8 cellular contexts compared by ENCODE assay signal in genomic region chr1:228108742-228109072, GRCh38. TPM values are rescaled to one million over a fixed set of nuclear protein-coding genes. Genes with fewer than 3 reads are reported as not detected.
A peak's percentile ranks its signal among the peaks of the same experiment; 100 is the strongest.
DNase-seq lines count a peak whose midpoint lies in the region; ATAC-seq, FAIRE-seq and TF ChIP-seq lines count a peak whose summit lies in the region.

No MANE protein-coding gene starts in this region.

- H3K4me3 ChIP-seq in kidney (ENCODE audit: low read length in 2 of 2): peak overlapping the region; percentile 94 to 96
- H3K4me3 ChIP-seq in thymus (ENCODE audit: low read length): peak overlapping the region; percentile 86

- H3K27ac ChIP-seq in kidney (ENCODE audit: low read depth in 2 of 2, low read length in 2 of 2): peak overlapping the region; percentile 84 to 97
- peak overlapping the region; percentile 90 for H3K27ac ChIP-seq in thymus (ENCODE audit: low read depth)

- H3K9ac ChIP-seq in kidney (ENCODE audit: low read length in 2 of 2): peak overlapping the region; percentile 98 to 99

- H3K4me3 Mint-ChIP-seq in activated CD4-positive, alpha-beta T cell treated with anti-CD3 and anti-CD28 coated beads, Interleukin-2, amount 10 ng/mL, durations not matched to agents 7 days and 5 days: peak overlapping the region; percentile 92
- H3K4me3 Mint-ChIP-seq in activated T-helper 1 cell treated with anti-CD3 and anti-CD28 coated beads, Interleukin-12 subunit alpha, Interleukin-12 subunit beta, Interleukin-2, Interleukin-4 antibody, amounts not matched to agents 30 ng/mL and 10 ng/mL and 1 ng/mL, durations not matched to agents 14 hours and 24 hours and 36 hours: peak overlapping the region; percentile 87

- H3K27me3 Mint-ChIP-seq in activated CD4-positive, alpha-beta T cell treated with anti-CD3 and anti-CD28 coated beads, Interleukin-2, amount 10 ng/mL, durations not matched to agents 7 days and 5 days: no peaks in the 10 kb centered on the region
- peaks cover 3% of the 10 kb centered on the region for H3K27me3 Mint-ChIP-seq in activated T-helper 1 cell treated with anti-CD3 and anti-CD28 coated beads, Interleukin-12 subunit alpha, Interleukin-12 subunit beta, Interleukin-2, Interleukin-4 antibody, amounts not matched to agents 30 ng/mL and 10 ng/mL and 1 ng/mL, durations not matched to agents 14 hours and 24 hours and 36 hours (ENCODE audit: insufficient read depth)

- no peak for DNase-seq in activated CD4-positive, alpha-beta T cell treated with anti-CD3 and anti-CD28 coated beads, Interleukin-2, amount 10 ng/mL, durations not matched to agents 7 days and 5 days
- no peak for DNase-seq in activated CD4-positive, alpha-beta T cell treated with anti-CD3 and anti-CD28 coated beads, Interleukin-2, amount 50 U/mL, for 48 hours
- no peak for DNase-seq in activated T-helper 1 cell treated with anti-CD3 and anti-CD28 coated beads, Interleukin-12 subunit alpha, Interleukin-12 subunit beta, Interleukin-2, Interleukin-4 antibody, amounts not matched to agents 30 ng/mL and 10 ng/mL and 1 ng/mL, durations not matched to agents 14 hours and 24 hours and 36 hours (ENCODE audit: low spot score)
- no peak for DNase-seq in kidney
- DNase-seq in Kasumi-1 (lab: John Stamatoyannopoulos, UW): no peak
- DNase-seq in left lobe of liver (ENCODE audit: low spot score): no peak
- no peak for DNase-seq in SHP77 (lab: John Stamatoyannopoulos, UW)

- H3K4me1 Mint-ChIP-seq in activated CD4-positive, alpha-beta T cell treated with anti-CD3 and anti-CD28 coated beads, Interleukin-2, amount 10 ng/mL, durations not matched to agents 7 days and 5 days: peaks cover 38% of the 10 kb centered on the region
- peaks cover 33% of the 10 kb centered on the region for H3K4me1 Mint-ChIP-seq in activated T-helper 1 cell treated with anti-CD3 and anti-CD28 coated beads, Interleukin-12 subunit alpha, Interleukin-12 subunit beta, Interleukin-2, Interleukin-4 antibody, amounts not matched to agents 30 ng/mL and 10 ng/mL and 1 ng/mL, durations not matched to agents 14 hours and 24 hours and 36 hours (ENCODE audit: low read depth)

- TF ChIP-seq CTCF in kidney (IDR thresholded peaks at IDR 0.05; ENCODE audit: borderline replicate concordance, extremely low read depth, insufficient read depth): no peak

- H3K9me3 ChIP-seq in kidney (ENCODE audit: control insufficient read depth in 1 of 2, low read length in 2 of 2) (no peaks in the 10 kb centered on the region), thymus (ENCODE audit: control insufficient read depth) (no peaks in the 10 kb centered on the region)

- H3K27me3 ChIP-seq in thymus (ENCODE audit: control insufficient read depth, insufficient read depth): no peaks in the 10 kb centered on the region

- H3K36me3 Mint-ChIP-seq in activated CD4-positive, alpha-beta T cell treated with anti-CD3 and anti-CD28 coated beads, Interleukin-2, amount 10 ng/mL, durations not matched to agents 7 days and 5 days (ENCODE audit: low read depth): peaks cover 6% of the 10 kb centered on the region
- H3K36me3 Mint-ChIP-seq in activated T-helper 1 cell treated with anti-CD3 and anti-CD28 coated beads, Interleukin-12 subunit alpha, Interleukin-12 subunit beta, Interleukin-2, Interleukin-4 antibody, amounts not matched to agents 30 ng/mL and 10 ng/mL and 1 ng/mL, durations not matched to agents 14 hours and 24 hours and 36 hours (ENCODE audit: low read depth): peaks cover 7% of the 10 kb centered on the region

- 6% methylated on average over 8 of the region's 8 CpGs for WGBS in thymus

- FAIRE-seq in kidney (lab: Jason Lieb, UNC): no peak

- CTCF ChIA-PET in activated CD4-positive, alpha-beta T cell treated with anti-CD3 and anti-CD28 coated beads, Interleukin-2, amount 10 ng/mL, durations not matched to agents 7 days and 5 days (lab: Charles Lee): interaction anchor here (1.3 kb wide), 1 partner anchor 57 kb away, joined by 3 read pairs; the partner anchor contains the start of gene IBA57

- no peak for ATAC-seq in left lobe of liver

- peaks cover 4 to 20% of the 10 kb centered on the region in 2 donors for H3K4me1 ChIP-seq in kidney (ENCODE audit: control insufficient read depth in 1 of 2, insufficient read depth in 1 of 2, low read depth in 1 of 2, low read length in 2 of 2)
- peaks cover 11% of the 10 kb centered on the region for H3K4me1 ChIP-seq in thymus (ENCODE audit: control insufficient read depth, insufficient read depth, low read length)

- intact Hi-C loops in activated T-helper 1 cell treated with anti-CD3 and anti-CD28 coated beads, Interleukin-12 subunit alpha, Interleukin-12 subunit beta, Interleukin-2, Interleukin-4 antibody, amounts not matched to agents 30 ng/mL and 10 ng/mL and 1 ng/mL, durations not matched to agents 14 hours and 24 hours and 36 hours (cut with micrococcal nuclease): loop anchor here (1.0 to 5.0 kb wide), 12 partner anchors 23 to 566 kb away; partner anchors contain the start of gene ARF1
- intact Hi-C loops in kidney (cut with DNase I): no loop called here

- no peaks in the 10 kb centered on the region for H3K9me3 Mint-ChIP-seq in activated CD4-positive, alpha-beta T cell treated with anti-CD3 and anti-CD28 coated beads, Interleukin-2, amount 10 ng/mL, durations not matched to agents 7 days and 5 days
- H3K9me3 Mint-ChIP-seq in activated T-helper 1 cell treated with anti-CD3 and anti-CD28 coated beads, Interleukin-12 subunit alpha, Interleukin-12 subunit beta, Interleukin-2, Interleukin-4 antibody, amounts not matched to agents 30 ng/mL and 10 ng/mL and 1 ng/mL, durations not matched to agents 14 hours and 24 hours and 36 hours: no peaks in the 10 kb centered on the region

- H3K27ac Mint-ChIP-seq in activated CD4-positive, alpha-beta T cell treated with anti-CD3 and anti-CD28 coated beads, Interleukin-2, amount 10 ng/mL, durations not matched to agents 7 days and 5 days: peak overlapping the region; percentile 96
- H3K27ac Mint-ChIP-seq in activated T-helper 1 cell treated with anti-CD3 and anti-CD28 coated beads, Interleukin-12 subunit alpha, Interleukin-12 subunit beta, Interleukin-2, Interleukin-4 antibody, amounts not matched to agents 30 ng/mL and 10 ng/mL and 1 ng/mL, durations not matched to agents 14 hours and 24 hours and 36 hours: peak overlapping the region; percentile 89

- POLR2A ChIA-PET in activated CD4-positive, alpha-beta T cell treated with anti-CD3 and anti-CD28 coated beads, Interleukin-2, amount 10 ng/mL, durations not matched to agents 7 days and 5 days (lab: Charles Lee): no interaction called here

- peaks cover 6 to 11% of the 10 kb centered on the region in 2 donors for H3K36me3 ChIP-seq in kidney (ENCODE audit: control insufficient read depth in 1 of 2, insufficient read depth in 2 of 2, low read length in 2 of 2)
- H3K36me3 ChIP-seq in thymus (ENCODE audit: control insufficient read depth, insufficient read depth): peaks cover 17% of the 10 kb centered on the region

RNA-seq across cellular contexts. Expression of gene MRPL55, which starts 0.4 kb away (rescaled TPM):
- total RNA-seq in activated CD4-positive, alpha-beta T cell treated with anti-CD3 and anti-CD28 coated beads, Interleukin-2, amount 10 ng/mL, durations not matched to agents 7 days and 5 days: 10 to 100 TPM; 38.6 to 44.1 TPM
- 53.3 and 61.7 TPM in 2 replicates for total RNA-seq in activated T-helper 1 cell treated with anti-CD3 and anti-CD28 coated beads, Interleukin-12 subunit alpha, Interleukin-12 subunit beta, Interleukin-2, Interleukin-4 antibody, amounts not matched to agents 30 ng/mL and 10 ng/mL and 1 ng/mL, durations not matched to agents 14 hours and 24 hours and 36 hours
- total RNA-seq in kidney (37.8 TPM), left lobe of liver (38.0 TPM)
- polyA plus RNA-seq in kidney (ENCODE audit: insufficient read depth, low read depth, low replicate concordance) (141 TPM), thymus (96.7 TPM)

RNA-seq across cellular contexts. Expression of gene C1orf35, which starts 5.6 kb away (rescaled TPM):
- 10 to 100 TPM; 14.4 to 24.4 TPM for total RNA-seq in activated CD4-positive, alpha-beta T cell treated with anti-CD3 and anti-CD28 coated beads, Interleukin-2, amount 10 ng/mL, durations not matched to agents 7 days and 5 days
- total RNA-seq in activated T-helper 1 cell treated with anti-CD3 and anti-CD28 coated beads, Interleukin-12 subunit alpha, Interleukin-12 subunit beta, Interleukin-2, Interleukin-4 antibody, amounts not matched to agents 30 ng/mL and 10 ng/mL and 1 ng/mL, durations not matched to agents 14 hours and 24 hours and 36 hours: 27.7 and 30.7 TPM in 2 replicates
- total RNA-seq in kidney: 17.4 TPM
- 17.6 TPM for polyA plus RNA-seq in kidney (ENCODE audit: insufficient read depth, low read depth, low replicate concordance)
- polyA plus RNA-seq in thymus: 26.1 TPM
- total RNA-seq in left lobe of liver: 6.9 TPM

RNA-seq across cellular contexts. Expression of gene ARF1, which starts 26.2 kb away (rescaled TPM):
- total RNA-seq in activated CD4-positive, alpha-beta T cell treated with anti-CD3 and anti-CD28 coated beads, Interleukin-2, amount 10 ng/mL, durations not matched to agents 7 days and 5 days: 100 to 1,000 TPM; 267 to 285 TPM
- 404 TPM in 2 replicates for total RNA-seq in activated T-helper 1 cell treated with anti-CD3 and anti-CD28 coated beads, Interleukin-12 subunit alpha, Interleukin-12 subunit beta, Interleukin-2, Interleukin-4 antibody, amounts not matched to agents 30 ng/mL and 10 ng/mL and 1 ng/mL, durations not matched to agents 14 hours and 24 hours and 36 hours
- 383 TPM for total RNA-seq in kidney
- polyA plus RNA-seq in kidney (ENCODE audit: insufficient read depth, low read depth, low replicate concordance): 398 TPM
- 227 TPM for polyA plus RNA-seq in thymus
- total RNA-seq in left lobe of liver: 172 TPM

RNA-seq across cellular contexts. Expression of gene GUK1, which starts 31.4 kb away (rescaled TPM):
- total RNA-seq in activated CD4-positive, alpha-beta T cell treated with anti-CD3 and anti-CD28 coated beads, Interleukin-2, amount 10 ng/mL, durations not matched to agents 7 days and 5 days: 100 to 1,000 TPM; 207 to 260 TPM
- 201 and 202 TPM in 2 replicates for total RNA-seq in activated T-helper 1 cell treated with anti-CD3 and anti-CD28 coated beads, Interleukin-12 subunit alpha, Interleukin-12 subunit beta, Interleukin-2, Interleukin-4 antibody, amounts not matched to agents 30 ng/mL and 10 ng/mL and 1 ng/mL, durations not matched to agents 14 hours and 24 hours and 36 hours
- 221 TPM for total RNA-seq in kidney
- 410 TPM for polyA plus RNA-seq in kidney (ENCODE audit: insufficient read depth, low read depth, low replicate concordance)
- polyA plus RNA-seq in thymus: 370 TPM
- total RNA-seq in left lobe of liver: 128 TPM

RNA-seq across cellular contexts. Expression of gene GJC2, which starts 41.0 kb away (rescaled TPM):
- under 1 TPM; 0.40 to 0.62 TPM for total RNA-seq in activated CD4-positive, alpha-beta T cell treated with anti-CD3 and anti-CD28 coated beads, Interleukin-2, amount 10 ng/mL, durations not matched to agents 7 days and 5 days
- total RNA-seq in activated T-helper 1 cell treated with anti-CD3 and anti-CD28 coated beads, Interleukin-12 subunit alpha, Interleukin-12 subunit beta, Interleukin-2, Interleukin-4 antibody, amounts not matched to agents 30 ng/mL and 10 ng/mL and 1 ng/mL, durations not matched to agents 14 hours and 24 hours and 36 hours: 0.61 and 0.93 TPM in 2 replicates
- 6.0 TPM for total RNA-seq in kidney
- 0.73 TPM for polyA plus RNA-seq in kidney (ENCODE audit: insufficient read depth, low read depth, low replicate concordance)
- polyA plus RNA-seq in thymus: 1.2 TPM
- total RNA-seq in left lobe of liver: 0.50 TPM
